ENCODE assay signal across 9 cellular contexts in genomic region chr16:21301895-21302291, GRCh38. TPM values are rescaled to one million over a fixed set of nuclear protein-coding genes. Genes with fewer than 3 reads are reported as not detected.
A peak's percentile ranks its signal among the peaks of the same experiment; 100 is the strongest.
DNase-seq lines count a peak whose midpoint lies in the region; ATAC-seq, FAIRE-seq and TF ChIP-seq lines count a peak whose summit lies in the region.
"Had no signal": no experiment of that assay in that cellular context is flagged by ENCODE, and none has a peak within 500 bp of the region (broad histone marks: within the 10 kb centered on the region; RNA-seq: fewer than 3 reads in every experiment).

No MANE protein-coding gene starts in this region.

- peaks cover 4% of the 10 kb centered on the region for H3K4me1 ChIP-seq in testis

- H3K4me1 Mint-ChIP-seq in activated CD4-positive, alpha-beta T cell treated with anti-CD3 and anti-CD28 coated beads for 36 hours: peaks cover 25% of the 10 kb centered on the region
- H3K4me1 Mint-ChIP-seq in activated CD8-positive, alpha-beta T cell treated with anti-CD3 and anti-CD28 coated beads for 36 hours (ENCODE audit: low read depth): peaks cover 14% of the 10 kb centered on the region

- POLR2A ChIA-PET in activated CD4-positive, alpha-beta T cell treated with anti-CD3 and anti-CD28 coated beads for 36 hours (lab: Charles Lee): no interaction called here
- POLR2A ChIA-PET in activated CD8-positive, alpha-beta T cell treated with anti-CD3 and anti-CD28 coated beads for 36 hours (lab: Charles Lee): interaction anchor here (0.8 to 0.9 kb wide), 2 partner anchors 90 to 457 kb away, joined by 3 to 5 read pairs; partner anchors contain the start of gene ZP2

- H3K27ac ChIP-seq in testis: no peak overlapping the region

- CTCF ChIA-PET in activated CD4-positive, alpha-beta T cell treated with anti-CD3 and anti-CD28 coated beads for 36 hours (lab: Charles Lee): interaction anchor here (1.8 to 2.5 kb wide), 2 partner anchors 113 to 142 kb away, joined by 8 to 9 read pairs; no protein-coding TSS in a partner anchor
- CTCF ChIA-PET in activated CD8-positive, alpha-beta T cell treated with anti-CD3 and anti-CD28 coated beads for 36 hours (lab: Charles Lee): interaction anchor here (1.3 to 2.3 kb wide), 2 partner anchors 11 to 113 kb away, joined by 4 to 8 read pairs; no protein-coding TSS in a partner anchor

- H3K36me3 ChIP-seq in testis (ENCODE audit: low read depth, missing control alignments): no peaks in the 10 kb centered on the region

- intact Hi-C loops in activated CD4-positive, alpha-beta T cell treated with anti-CD3 and anti-CD28 coated beads for 36 hours (cut with DNase I, micrococcal nuclease): loop anchor here (1.0 to 5.0 kb wide), 5 partner anchors 24 to 890 kb away; partner anchors contain the start of genes CRYM (in 1 of the 2) and LDAF1 (in 1 of the 2)
- intact Hi-C loops in activated CD8-positive, alpha-beta T cell treated with anti-CD3 and anti-CD28 coated beads for 36 hours (cut with micrococcal nuclease): loop anchor here (10.0 kb wide), 3 partner anchors 57 to 147 kb away; partner anchors contain the start of genes DNAH3 and LDAF1
- intact Hi-C loops in testis (cut with DNase I; ENCODE audit: low total_unique reads): loop anchor here (10.0 kb wide), 1 partner anchor 147 kb away; the partner anchor contains the start of genes DNAH3 and LDAF1

- H3K9me3 Mint-ChIP-seq in activated CD4-positive, alpha-beta T cell treated with anti-CD3 and anti-CD28 coated beads for 36 hours (ENCODE audit: low read depth): no peaks in the 10 kb centered on the region
- no peaks in the 10 kb centered on the region for H3K9me3 Mint-ChIP-seq in activated CD8-positive, alpha-beta T cell treated with anti-CD3 and anti-CD28 coated beads for 36 hours

- no peak for TF ChIP-seq POLR2A in testis (IDR thresholded peaks at IDR 0.05)

- H3K4me3 Mint-ChIP-seq in activated CD4-positive, alpha-beta T cell treated with anti-CD3 and anti-CD28 coated beads for 36 hours: peak overlapping the region; percentile 85
- H3K4me3 Mint-ChIP-seq in activated CD8-positive, alpha-beta T cell treated with anti-CD3 and anti-CD28 coated beads for 36 hours: peak overlapping the region; percentile 79

- peaks cover 18% of the 10 kb centered on the region for H3K27me3 Mint-ChIP-seq in activated CD4-positive, alpha-beta T cell treated with anti-CD3 and anti-CD28 coated beads for 36 hours
- H3K27me3 Mint-ChIP-seq in activated CD8-positive, alpha-beta T cell treated with anti-CD3 and anti-CD28 coated beads for 36 hours: peaks cover 42% of the 10 kb centered on the region

- H3K27me3 ChIP-seq in testis: no peaks in the 10 kb centered on the region

- H3K9me3 ChIP-seq in testis: no peaks in the 10 kb centered on the region

- no peak for TF ChIP-seq CTCF in activated CD8-positive, alpha-beta T cell treated with anti-CD3 and anti-CD28 coated beads for 36 hours (IDR thresholded peaks at IDR 0.05)
- TF ChIP-seq CTCF in testis (IDR thresholded peaks at IDR 0.05): no peak

- H3K27ac Mint-ChIP-seq in activated CD4-positive, alpha-beta T cell treated with anti-CD3 and anti-CD28 coated beads for 36 hours: peak overlapping the region; percentile 15
- H3K27ac Mint-ChIP-seq in activated CD8-positive, alpha-beta T cell treated with anti-CD3 and anti-CD28 coated beads for 36 hours: no peak overlapping the region

- no peak for FAIRE-seq in frontal cortex (lab: Jason Lieb, UNC)

- no peaks in the 10 kb centered on the region for H3K36me3 Mint-ChIP-seq in activated CD4-positive, alpha-beta T cell treated with anti-CD3 and anti-CD28 coated beads for 36 hours (ENCODE audit: low read depth)
- H3K36me3 Mint-ChIP-seq in activated CD8-positive, alpha-beta T cell treated with anti-CD3 and anti-CD28 coated beads for 36 hours (ENCODE audit: low read depth): no peaks in the 10 kb centered on the region

- WGBS in testis, 2 donors: 0 to 1% methylated on average over 3 to 17 of the region's 17 CpGs

- H3K4me3 ChIP-seq in testis: peak overlapping the region; percentile 50 to 62

- no peak for ATAC-seq in activated CD4-positive, alpha-beta T cell treated with anti-CD3 and anti-CD28 coated beads for 36 hours
- no peak for ATAC-seq in activated CD8-positive, alpha-beta T cell treated with anti-CD3 and anti-CD28 coated beads for 36 hours
- no peak for ATAC-seq in GM18858 (IDR thresholded peaks at IDR 0.05; ENCODE audit: unreplicated experiment)

- no peak for DNase-seq in activated CD4-positive, alpha-beta T cell treated with anti-CD3 and anti-CD28 coated beads for 36 hours
- DNase-seq in activated CD4-positive, alpha-beta T cell treated with anti-CD3 and anti-CD28 coated beads for 48 hours: no peak
- no peak for DNase-seq in activated CD8-positive, alpha-beta T cell treated with anti-CD3 and anti-CD28 coated beads for 36 hours
- DNase-seq in iris pigment epithelial cell (ENCODE audit: low read depth) (peak; percentile 13), testis (no peak), frontal cortex (ENCODE audit: low spot score in 2 of 2) (no peak), NCI-H2107 (lab: John Stamatoyannopoulos, UW) (no peak)

RNA-seq across cellular contexts. Expression of gene CRYM, which starts 23.8 kb away (rescaled TPM):
- not detected for total RNA-seq in activated CD4-positive, alpha-beta T cell treated with anti-CD3 and anti-CD28 coated beads for 36 hours
- not detected for total RNA-seq in activated CD8-positive, alpha-beta T cell treated with anti-CD3 and anti-CD28 coated beads for 36 hours
- total RNA-seq in testis (10 to 100 TPM; 14.6 to 63.4 TPM), frontal cortex (87.2 TPM)
- 11.1 TPM for polyA plus RNA-seq in testis (ENCODE audit: insufficient read depth, low read depth, low replicate concordance)
- total RNA-seq: T-helper 2 cell treated with Interferon-gamma antibody and Interleukin-4, amounts not matched to agents 100 ng/mL and 5 ng/mL, for 36 hours had no signal

Comparison
In these comparisons a context has a peak if more than half of its experiments do, and no peak if none do; other contexts are left out.
1. RNA of gene CRYM, which starts 23.8 kb away (total RNA-seq): 87.2 TPM in frontal cortex (single experiment) and 14.6 to 63.4 TPM in testis; not detected in activated CD4-positive, alpha-beta T cell treated with anti-CD3 and anti-CD28 coated beads for 36 hours and not detected in activated CD8-positive, alpha-beta T cell treated with anti-CD3 and anti-CD28 coated beads for 36 hours; every median in the first group is over 10 times any median in the second.